22 cellular contexts compared by ENCODE assay signal in genomic region chr13:102974574-102975195, GRCh38.
DNase-seq lines count a peak whose midpoint lies in the region; ATAC-seq, FAIRE-seq and TF ChIP-seq lines count a peak whose summit lies in the region.
"Had no signal": no experiment of that assay in that cellular context is flagged by ENCODE, and none has a peak within 500 bp of the region (broad histone marks: within the 10 kb centered on the region; RNA-seq: fewer than 3 reads in every experiment).

No MANE protein-coding gene starts in this region.

- no peaks in the 10 kb centered on the region for H3K9me2 ChIP-seq in hepatocyte (replicated peaks; ENCODE audit: insufficient read depth)

- no peak overlapping the region for H3K4me3 ChIP-seq in hepatocyte

- H3K4me1 Mint-ChIP-seq in brain: peaks cover 38% of the 10 kb centered on the region

- H3K36me3 Mint-ChIP-seq in brain: no peaks in the 10 kb centered on the region
- H3K36me3 Mint-ChIP-seq: CD4-positive, CD25-positive, alpha-beta regulatory T cell had no signal

- H3K4me3 Mint-ChIP-seq in brain: peak overlapping the region in 4 of 5 experiments; percentile 18 to 75 (median 58)
- H3K4me3 Mint-ChIP-seq: CD4-positive, CD25-positive, alpha-beta regulatory T cell had no signal

- H3K4me2 ChIP-seq in hepatocyte: no peak overlapping the region

- peaks cover 0 to 3% (median 0%) of the 10 kb centered on the region in 5 experiments for H3K9me3 Mint-ChIP-seq in brain

- peaks cover 8% of the 10 kb centered on the region for H3K4me1 ChIP-seq in hepatocyte (ENCODE audit: insufficient read depth)
- H3K4me1 ChIP-seq: BE2C had no signal

- FAIRE-seq in H54 (lab: Jason Lieb, UNC): peak; percentile 30
- FAIRE-seq: HepG2 had no signal

- WGBS in hepatocyte (ENCODE audit: low lambda C conversion rate, missing lambda C conversion rate): 52% methylated on average over 6 of the region's 6 CpGs

- peak overlapping the region in 4 of 5 experiments; percentile 31 to 83 (median 75) for H3K27ac Mint-ChIP-seq in brain
- H3K27ac Mint-ChIP-seq: CD4-positive, CD25-positive, alpha-beta regulatory T cell had no signal

- H3K9me3 ChIP-seq in hepatocyte (ENCODE audit: low read depth): no peaks in the 10 kb centered on the region
- H3K9me3 ChIP-seq: BE2C had no signal

- no peaks in the 10 kb centered on the region for H3K27me3 ChIP-seq in hepatocyte

- H2AFZ ChIP-seq in hepatocyte: no peak overlapping the region

- H3K27me3 Mint-ChIP-seq in brain: no peaks in the 10 kb centered on the region
- H3K27me3 Mint-ChIP-seq: CD4-positive, CD25-positive, alpha-beta regulatory T cell had no signal

- DNase-seq in H54 (ENCODE audit: insufficient read length, low spot score) (no peak), NAMALWA (ENCODE audit: low spot score) (peak; percentile 17), left kidney (ENCODE audit: low read depth, low spot score) (peak; percentile 33), hepatocyte (ENCODE audit: low spot score) (no peak)
- DNase-seq: BE2C; CD4-positive, CD25-positive, alpha-beta regulatory T cell; EL; GF-D8; H7; KBM-7; NCI-H1105; NCI-H1694 treated with DMSO at 0.1 percent for 48 hours; NCI-H2107; NCI-H2227 treated with DMSO at 0.1 percent for 48 hours; NCI-H510A; RPMI8226; SHP77 had no signal

- H3K27ac ChIP-seq in hepatocyte: no peak overlapping the region
- H3K27ac ChIP-seq: HL-60 had no signal

- H4K20me1 ChIP-seq in hepatocyte (ENCODE audit: insufficient read depth, poor library complexity, severe bottlenecking): no peaks in the 10 kb centered on the region

- TF ChIP-seq POLR2A in H54 (IDR thresholded peaks at IDR 0.05; ENCODE audit: low read depth, low read length) (no peak), GM18505 (IDR thresholded peaks at IDR 0.05; ENCODE audit: borderline replicate concordance, extremely low read depth, insufficient read depth, insufficient read length) (no peak)

- TF ChIP-seq CTCF in brain (conservative IDR thresholded peaks at IDR 0.05) (no peak), hepatocyte (IDR thresholded peaks at IDR 0.05; ENCODE audit: poor library complexity) (no peak)

- ATAC-seq in GM18505 (IDR thresholded peaks at IDR 0.05; ENCODE audit: unreplicated experiment) (no peak), HG02623 (IDR thresholded peaks at IDR 0.05; ENCODE audit: unreplicated experiment) (no peak)
- ATAC-seq: HepG2 had no signal

- H3K79me2 ChIP-seq in hepatocyte: no peaks in the 10 kb centered on the region

- no peaks in the 10 kb centered on the region for H3K36me3 ChIP-seq in hepatocyte (replicated peaks; ENCODE audit: insufficient read depth, low read depth)
- H3K36me3 ChIP-seq: BE2C had no signal

Comparison
In these comparisons a context has a peak if more than half of its experiments do, and no peak if none do; other contexts are left out.
1. DNase-seq: peak in NAMALWA (single experiment) and left kidney (single experiment); none in H54 (single experiment) and hepatocyte (single experiment).